ENCODE assay signal across 8 cellular contexts in the genomic region with DNA sequence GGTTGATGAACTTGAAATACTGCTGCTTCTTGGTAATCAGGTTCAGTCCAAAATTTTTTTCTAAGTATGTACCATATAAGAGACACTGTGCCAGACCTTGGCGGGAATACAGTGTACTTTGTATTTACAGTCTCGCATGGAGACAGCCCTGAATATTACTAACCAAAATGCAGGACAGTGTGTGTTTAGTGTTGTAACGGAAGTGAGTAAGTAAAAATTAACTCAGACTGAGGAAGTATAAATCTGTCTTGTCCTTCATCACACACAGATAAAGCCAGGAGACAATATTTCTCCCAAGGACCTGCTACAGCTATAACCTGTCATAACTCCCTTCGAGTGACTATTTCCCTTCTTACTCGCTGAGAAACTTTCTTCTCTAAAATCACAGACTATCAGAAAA.
DNase-seq lines count a peak whose midpoint lies in the region; ATAC-seq and TF ChIP-seq lines count a peak whose summit lies in the region.

No MANE protein-coding gene starts in this region.

- H3K23ac ChIP-seq in IMR-90 (ENCODE audit: low read depth, low read length) = no peak overlapping the region

- H3K9me3 ChIP-seq in IMR-90 (ENCODE audit: control insufficient read depth, insufficient read depth, low read length) (no peaks in the 10 kb centered on the region), ascending aorta (no peaks in the 10 kb centered on the region)

- TF ChIP-seq POLR2A in IMR-90 (IDR thresholded peaks at IDR 0.05; ENCODE audit: low read depth, low read length) = no peak

- H3K27ac Mint-ChIP-seq in activated T-cell treated with anti-CD3 and anti-CD28 coated beads, Interleukin-2, amount 50 U/mL, for 24 hours = peak overlapping the region; percentile 68
- no peak overlapping the region for H3K27ac Mint-ChIP-seq in activated CD4-positive, alpha-beta T cell treated with anti-CD3 and anti-CD28 coated beads, Interleukin-2, amount 10 ng/mL, durations not matched to agents 7 days and 5 days

- H2AK5ac ChIP-seq in IMR-90 (ENCODE audit: low read depth, low read length) = no peak overlapping the region

- no peak overlapping the region for H4K5ac ChIP-seq in IMR-90 (ENCODE audit: low read depth, low read length)

- H3K36me3 ChIP-seq in IMR-90 (ENCODE audit: control insufficient read depth, insufficient read depth, low read length) = peaks cover 10% of the 10 kb centered on the region
- peaks cover 0 to 7% of the 10 kb centered on the region in 2 donors for H3K36me3 ChIP-seq in ascending aorta

- dilution Hi-C loops in IMR-90 (cut with HindIII; ENCODE audit: low sequenced_read_pairs, unreplicated experiment) = no loop called here

- POLR2A ChIA-PET in IMR-90 (lab: Charles Lee; ENCODE audit: unreplicated experiment) = no interaction called here
- POLR2A ChIA-PET in activated CD4-positive, alpha-beta T cell treated with anti-CD3 and anti-CD28 coated beads, Interleukin-2, amount 10 ng/mL, durations not matched to agents 7 days and 5 days (lab: Charles Lee) = no interaction called here

- no peak overlapping the region for H3K4ac ChIP-seq in IMR-90 (ENCODE audit: low read depth, low read length)

- ATAC-seq in IMR-90 (ENCODE audit: low read depth) = no peak; the same call in 1 of the 2 replicates

- peaks cover 8% of the 10 kb centered on the region for H3K4me1 ChIP-seq in IMR-90 (ENCODE audit: control insufficient read depth, insufficient read depth, low read length)
- H3K4me1 ChIP-seq in ascending aorta = no peaks in the 10 kb centered on the region

- peaks cover 27% of the 10 kb centered on the region for H3K4me1 Mint-ChIP-seq in activated T-cell treated with anti-CD3 and anti-CD28 coated beads, Interleukin-2, amount 50 U/mL, for 24 hours (ENCODE audit: low read depth)
- peaks cover 21% of the 10 kb centered on the region for H3K4me1 Mint-ChIP-seq in activated CD4-positive, alpha-beta T cell treated with anti-CD3 and anti-CD28 coated beads, Interleukin-2, amount 10 ng/mL, durations not matched to agents 7 days and 5 days

- DNase-seq in activated T-cell treated with anti-CD3 and anti-CD28 coated beads, Interleukin-2, amount 50 U/mL, for 24 hours = no peak
- no peak for DNase-seq in activated T-cell treated with anti-CD3 and anti-CD28 coated beads, Interleukin-2, amount 50 U/mL, for 48 hours
- DNase-seq in IMR-90 = peak; percentile 50
- peak; percentile 51 for DNase-seq in fibroblast of villous mesenchyme (ENCODE audit: low read depth)
- peak; percentile 26 for DNase-seq in pulmonary artery endothelial cell (ENCODE audit: low read depth, low spot score)
- no peak for DNase-seq in ascending aorta (ENCODE audit: low spot score in 2 of 2)
- no peak for DNase-seq in NCI-H510A (lab: John Stamatoyannopoulos, UW)
- no peak for DNase-seq in activated CD4-positive, alpha-beta T cell treated with anti-CD3 and anti-CD28 coated beads, Interleukin-2, amount 10 ng/mL, durations not matched to agents 7 days and 5 days

- no peak for TF ChIP-seq RAD21 in IMR-90 (IDR thresholded peaks at IDR 0.05; ENCODE audit: low read length)

- no peak overlapping the region for H3K14ac ChIP-seq in IMR-90 (replicated peaks; ENCODE audit: low read depth, low read length)

- in situ Hi-C loops in IMR-90 (cut with MboI; ENCODE audit: low sequenced_read_pairs) = no loop called here

- H4K91ac ChIP-seq in IMR-90 (ENCODE audit: insufficient read depth, low read depth, low read length) = no peak overlapping the region

- H2BK20ac ChIP-seq in IMR-90 (ENCODE audit: low read depth, low read length) = no peak overlapping the region

- no peak for TF ChIP-seq CTCF in IMR-90 (conservative IDR thresholded peaks at IDR 0.05; ENCODE audit: low read depth, low read length)
- no peak for TF ChIP-seq CTCF in fibroblast of villous mesenchyme (IDR thresholded peaks at IDR 0.05; ENCODE audit: insufficient read depth, low read depth, low read length)
- TF ChIP-seq CTCF in ascending aorta (IDR thresholded peaks at IDR 0.05) = no peak

- CTCF ChIA-PET in IMR-90 (lab: Yijun Ruan, JAX) = no interaction called here
- CTCF ChIA-PET in activated CD4-positive, alpha-beta T cell treated with anti-CD3 and anti-CD28 coated beads, Interleukin-2, amount 10 ng/mL, durations not matched to agents 7 days and 5 days (lab: Charles Lee) = interaction anchor here (1.1 to 2.3 kb wide), 3 partner anchors 12 to 23 kb away, joined by 3 to 8 read pairs (median 3); no protein-coding TSS in a partner anchor

- no peak overlapping the region for H2BK5ac ChIP-seq in IMR-90 (ENCODE audit: low read depth, low read length, poor library complexity, severe bottlenecking)

- H3K9me3 Mint-ChIP-seq in activated T-cell treated with anti-CD3 and anti-CD28 coated beads, Interleukin-2, amount 50 U/mL, for 24 hours = no peaks in the 10 kb centered on the region
- H3K9me3 Mint-ChIP-seq in activated CD4-positive, alpha-beta T cell treated with anti-CD3 and anti-CD28 coated beads, Interleukin-2, amount 10 ng/mL, durations not matched to agents 7 days and 5 days = no peaks in the 10 kb centered on the region

- H3K18ac ChIP-seq in IMR-90 (ENCODE audit: low read depth, low read length) = no peak overlapping the region

- 43% methylated on average over 2 of the region's 5 CpGs; no CpG with 5 or more reads in 1 of the 2 experiments for WGBS in IMR-90 (ENCODE audit: extremely low coverage in 2 of 2, insufficient read length in 1 of 2), 2 experiments

- no peak overlapping the region for H3K4me3 ChIP-seq in IMR-90 (ENCODE audit: insufficient read depth, low read depth, low read length)
- H3K4me3 ChIP-seq in fibroblast of villous mesenchyme (ENCODE audit: low read depth, low read length) = no peak overlapping the region
- H3K4me3 ChIP-seq in ascending aorta = no peak overlapping the region

- H4K20me1 ChIP-seq in IMR-90 (ENCODE audit: insufficient read depth, low read length) = peaks cover 17% of the 10 kb centered on the region; the same call in 1 of the 2 replicates

- H3K27me3 ChIP-seq in IMR-90 (ENCODE audit: control insufficient read depth, insufficient read depth, low read length) (no peaks in the 10 kb centered on the region), ascending aorta (no peaks in the 10 kb centered on the region)

- H2AFZ ChIP-seq in IMR-90 (replicated peaks; ENCODE audit: low read length, poor library complexity) = no peak overlapping the region

- no peak overlapping the region for H3K9ac ChIP-seq in IMR-90 (ENCODE audit: low read depth, low read length)

- H3K56ac ChIP-seq in IMR-90 (ENCODE audit: extremely low read depth, insufficient read depth, low read length) = no peak overlapping the region

- peaks cover 10% of the 10 kb centered on the region; the same call in 1 of the 2 replicates for H3K9me1 ChIP-seq in IMR-90 (ENCODE audit: insufficient read depth, low read length)

- H3K4me3 Mint-ChIP-seq in activated T-cell treated with anti-CD3 and anti-CD28 coated beads, Interleukin-2, amount 50 U/mL, for 24 hours = no peak overlapping the region
- no peak overlapping the region for H3K4me3 Mint-ChIP-seq in activated CD4-positive, alpha-beta T cell treated with anti-CD3 and anti-CD28 coated beads, Interleukin-2, amount 10 ng/mL, durations not matched to agents 7 days and 5 days

- no peak overlapping the region for H4K8ac ChIP-seq in IMR-90 (ENCODE audit: low read depth in 2 of 2, low read length in 2 of 2)

- TSS peak; percentile 3 for BruUV-seq in IMR-90 (replicated peaks; lab: Mats Ljungman, UMichigan)

- no peak overlapping the region for H2AK9ac ChIP-seq in IMR-90 (replicated peaks; ENCODE audit: low read depth, low read length, poor library complexity)

- H3K27me3 Mint-ChIP-seq in activated T-cell treated with anti-CD3 and anti-CD28 coated beads, Interleukin-2, amount 50 U/mL, for 24 hours = no peaks in the 10 kb centered on the region
- H3K27me3 Mint-ChIP-seq in activated CD4-positive, alpha-beta T cell treated with anti-CD3 and anti-CD28 coated beads, Interleukin-2, amount 10 ng/mL, durations not matched to agents 7 days and 5 days = no peaks in the 10 kb centered on the region

- peaks cover 5 to 37% of the 10 kb centered on the region in 2 experiments; a peak in 3 of 4 replicates for H3K79me1 ChIP-seq in IMR-90 (ENCODE audit: low read depth in 1 of 2, low read length in 2 of 2)

- intact Hi-C loops in IMR-90 (cut with micrococcal nuclease) = no loop called here
- intact Hi-C loops in ascending aorta (cut with DNase I) = loop anchor here (10.0 kb wide), 1 partner anchor 52 kb away; no protein-coding TSS in a partner anchor

- H3K36me3 Mint-ChIP-seq in activated T-cell treated with anti-CD3 and anti-CD28 coated beads, Interleukin-2, amount 50 U/mL, for 24 hours (ENCODE audit: low read depth) = peaks cover 66% of the 10 kb centered on the region
- H3K36me3 Mint-ChIP-seq in activated CD4-positive, alpha-beta T cell treated with anti-CD3 and anti-CD28 coated beads, Interleukin-2, amount 10 ng/mL, durations not matched to agents 7 days and 5 days (ENCODE audit: low read depth) = peaks cover 29% of the 10 kb centered on the region

- no peak overlapping the region for H3K4me2 ChIP-seq in IMR-90 (ENCODE audit: low read depth, low read length)

- H2BK15ac ChIP-seq in IMR-90 (ENCODE audit: low read depth, low read length) = no peak overlapping the region

- H2BK120ac ChIP-seq in IMR-90 (ENCODE audit: low read depth, low read length) = no peak overlapping the region

- no peak overlapping the region for H3K27ac ChIP-seq in IMR-90 (ENCODE audit: insufficient read depth, low read length)
- no peak overlapping the region for H3K27ac ChIP-seq in ascending aorta

TF ChIP-seq in IMR-90, 13 proteins besides CTCF, POLR2A, EP300 and RAD21:
- TF ChIP-seq MAZ (IDR thresholded peaks at IDR 0.05; ENCODE audit: borderline replicate concordance, low read depth, low read length) (no peak), CEBPB (IDR thresholded peaks at IDR 0.05; ENCODE audit: low read depth, low read length) (no peak), SMC3 (IDR thresholded peaks at IDR 0.05; ENCODE audit: low read depth, low read length) (no peak), MAFK (IDR thresholded peaks at IDR 0.05; ENCODE audit: low read depth, low read length) (no peak)

Comparison
In these comparisons a context has a peak if more than half of its experiments do, and no peak if none do; other contexts are left out.
1. DNase-seq: peak in IMR-90 (single experiment), fibroblast of villous mesenchyme (single experiment) and pulmonary artery endothelial cell (single experiment); none in activated T-cell treated with anti-CD3 and anti-CD28 coated beads, Interleukin-2, amount 50 U/mL, for 24 hours (single experiment), activated T-cell treated with anti-CD3 and anti-CD28 coated beads, Interleukin-2, amount 50 U/mL, for 48 hours (0 of 2), ascending aorta (0 of 2), NCI-H510A (single experiment) and activated CD4-positive, alpha-beta T cell treated with anti-CD3 and anti-CD28 coated beads, Interleukin-2, amount 10 ng/mL, durations not matched to agents 7 days and 5 days (single experiment).